ENCODE assay signal across 1 cellular context in the genomic region with DNA sequence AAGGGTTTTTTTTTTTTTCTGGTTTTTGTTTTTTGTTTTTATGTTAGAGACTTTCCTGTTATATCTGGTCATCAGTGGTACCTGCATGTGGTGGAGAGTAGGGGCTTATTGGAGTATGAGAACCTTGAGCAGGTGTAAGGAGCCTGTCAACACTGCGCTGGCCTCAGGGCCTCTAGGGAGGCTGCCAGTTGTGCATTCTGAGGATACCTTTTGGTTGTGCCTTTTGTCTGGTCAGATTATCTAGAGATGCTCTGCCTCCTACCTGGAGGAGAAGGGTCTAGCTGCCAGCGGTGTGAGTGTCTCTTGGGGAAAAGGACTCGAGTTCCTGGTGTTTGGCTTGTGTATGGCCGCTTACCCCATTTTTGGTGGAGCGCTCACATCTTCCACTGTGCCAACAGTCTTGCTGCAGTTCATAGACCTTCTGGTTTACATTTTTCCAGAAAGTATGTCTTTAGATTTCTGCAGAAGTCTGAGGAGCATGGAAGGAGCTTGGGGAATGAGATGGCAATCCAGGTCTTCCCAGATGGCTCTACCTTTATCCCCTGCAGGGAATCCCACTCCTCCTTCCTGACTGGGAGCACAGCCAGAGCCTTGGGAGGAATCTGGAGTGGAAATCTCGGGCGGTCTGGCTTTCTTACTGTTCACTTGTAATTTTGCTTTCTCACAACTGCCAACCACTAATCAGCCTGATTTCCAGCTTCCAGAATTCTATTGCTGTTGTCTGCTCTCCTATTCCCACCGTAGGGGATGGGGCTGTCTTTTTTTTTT.
TF ChIP-seq lines count a peak whose summit lies in the region.

No MANE protein-coding gene starts in this region.

TF ChIP-seq in HepG2, 621 proteins besides CTCF, POLR2A, EP300 and RAD21:
- no peak for TF ChIP-seq TBP (CRISPR knock-in tag; IDR thresholded peaks at IDR 0.05)
- peak; percentile 69 for TF ChIP-seq ZNF263 (CRISPR knock-in tag; IDR thresholded peaks at IDR 0.05)
- TF ChIP-seq ZFY (CRISPR knock-in tag; IDR thresholded peaks at IDR 0.05) = no peak
